Comparison of ENCODE assay signal across 8 cellular contexts in genomic region chr10:110556993-110557601, GRCh38. TPM values are rescaled to one million over a fixed set of nuclear protein-coding genes. Genes with fewer than 3 reads are reported as not detected.
DNase-seq lines count a peak whose midpoint lies in the region; ATAC-seq and TF ChIP-seq lines count a peak whose summit lies in the region.

No MANE protein-coding gene starts in this region.

- H3K36me3 Mint-ChIP-seq in central memory CD8-positive, alpha-beta T cell (ENCODE audit: insufficient read depth), result no peaks in the 10 kb centered on the region

- peak; percentile 84 for ATAC-seq in GM19395 (IDR thresholded peaks at IDR 0.05; ENCODE audit: unreplicated experiment)
- ATAC-seq in activated CD4-positive, CD25-positive, alpha-beta regulatory T cell treated with anti-CD3 and anti-CD28 coated beads, Interleukin-2, amount 50 U/mL, for 24 hours, result peak; percentile 88 to 94
- ATAC-seq in central memory CD8-positive, alpha-beta T cell (replicated peaks; ENCODE audit: extremely low read depth, poor library complexity, severe bottlenecking), result peak; percentile 71
- ATAC-seq in lung (ENCODE audit: insufficient read depth, low FRiP score), result peak; percentile 62

- H3K9me3 Mint-ChIP-seq in central memory CD8-positive, alpha-beta T cell, result no peaks in the 10 kb centered on the region

- H3K27me3 ChIP-seq in BE2C (no peaks in the 10 kb centered on the region), lung (ENCODE audit: control insufficient read depth, insufficient read depth) (no peaks in the 10 kb centered on the region)

- no peak overlapping the region for H3K4me3 Mint-ChIP-seq in central memory CD8-positive, alpha-beta T cell

- TF ChIP-seq CTCF in BE2C (IDR thresholded peaks at IDR 0.05; ENCODE audit: low read depth, low read length) (peak; percentile 68), lung (IDR thresholded peaks at IDR 0.05; ENCODE audit: control extremely low read depth, extremely low read depth) (peak; percentile 55)

- no peak overlapping the region for H3K27ac Mint-ChIP-seq in central memory CD8-positive, alpha-beta T cell (ENCODE audit: low read depth)

- no peak overlapping the region for H3K27ac ChIP-seq in lung (ENCODE audit: low read depth in 1 of 2, low read length in 1 of 2)

- H3K36me3 ChIP-seq in BE2C (no peaks in the 10 kb centered on the region), lung (ENCODE audit: control insufficient read depth in 2 of 2, insufficient read depth in 2 of 2, low read length in 2 of 2) (no peaks in the 10 kb centered on the region)

- H3K9me3 ChIP-seq in BE2C (no peaks in the 10 kb centered on the region), lung (ENCODE audit: control insufficient read depth in 2 of 2, insufficient read depth in 1 of 2, low read length in 1 of 2) (no peaks in the 10 kb centered on the region)

- H3K4me3 ChIP-seq in BE2C (ENCODE audit: low read depth, low read length) (no peak overlapping the region), lung (no peak overlapping the region)

- DNase-seq in BE2C (peak; percentile 45), Kasumi-1 (lab: John Stamatoyannopoulos, UW) (peak; percentile 88 to 93), lung (ENCODE audit: low spot score) (no peak), cerebellar nuclear complex (lab: John Stamatoyannopoulos, UW) (no peak)
- DNase-seq in central memory CD8-positive, alpha-beta T cell (ENCODE audit: low spot score in 2 of 2), result peak; percentile 34 to 50
- peak; percentile 42 to 44 for DNase-seq in stimulated activated CD8-positive, alpha-beta memory T cell treated with anti-CD3 and anti-CD28 coated beads, Interleukin-7, amount 100 ng/mL, for 1 hour (ENCODE audit: low read depth in 2 of 2)

- 48 to 59% methylated on average over 9 of the region's 9 CpGs for WGBS in lung, 2 donors

- H3K4me1 Mint-ChIP-seq in central memory CD8-positive, alpha-beta T cell, result peaks cover 6% of the 10 kb centered on the region

- peaks cover 3% of the 10 kb centered on the region; the same call in 1 of the 2 replicates for H3K4me1 ChIP-seq in BE2C
- no peaks in the 10 kb centered on the region for H3K4me1 ChIP-seq in lung (ENCODE audit: control insufficient read depth in 2 of 2, insufficient read depth in 2 of 2, low read length in 2 of 2)

- peaks cover 41% of the 10 kb centered on the region for H3K27me3 Mint-ChIP-seq in central memory CD8-positive, alpha-beta T cell

RNA-seq across cellular contexts. Expression of gene SMC3, which starts 10.4 kb away (rescaled TPM):
- polyA plus RNA-seq in BE2C (2012; ENCODE audit: insufficient read depth, insufficient read length, low read depth), result 42.9 TPM
- total RNA-seq in lung, result 10 to 100 TPM; 22.9 to 41.3 TPM
- 10 to 100 TPM; 11.9 to 17.5 TPM for polyA plus RNA-seq in lung

RNA-seq across cellular contexts. Expression of gene DUSP5, which starts 59.4 kb away (rescaled TPM):
- polyA plus RNA-seq in BE2C (2012; ENCODE audit: insufficient read depth, insufficient read length, low read depth), result 7.1 TPM
- 10 to 100 TPM; 10.3 to 13.5 TPM for total RNA-seq in lung
- polyA plus RNA-seq in lung, result 10 to 100 TPM; 12.3 to 16.4 TPM

Comparison
In these comparisons a context has a peak if more than half of its experiments do, and no peak if none do; other contexts are left out.
1. DNase-seq: peak in BE2C (single experiment), Kasumi-1 (2 of 2), central memory CD8-positive, alpha-beta T cell (2 of 2) and stimulated activated CD8-positive, alpha-beta memory T cell treated with anti-CD3 and anti-CD28 coated beads, Interleukin-7, amount 100 ng/mL, for 1 hour (2 of 2); none in lung (single experiment) and cerebellar nuclear complex (0 of 2).
2. Peak in every context shown above with its lines, with median percentiles within 50 percentile points of each other: ATAC-seq.